ENCODE assay signal across 8 cellular contexts in genomic region chr1:156420209-156421061, GRCh38. TPM values are rescaled to one million over a fixed set of nuclear protein-coding genes. Genes with fewer than 3 reads are reported as not detected.
A peak's percentile ranks its signal among the peaks of the same experiment; 100 is the strongest.
DNase-seq lines count a peak whose midpoint lies in the region; ATAC-seq and TF ChIP-seq lines count a peak whose summit lies in the region.

No MANE protein-coding gene starts in this region.

- peak overlapping the region; percentile 33 for H2AFZ ChIP-seq in mammary epithelial cell (ENCODE audit: low read depth, low read length)

- no peak overlapping the region for H3K27ac Mint-ChIP-seq in osteocyte (ENCODE audit: unreplicated experiment)

- TF ChIP-seq POLR2A in GM19099 (IDR thresholded peaks at IDR 0.05; ENCODE audit: extremely low read depth, insufficient read length, low read depth): peak; percentile 32
- TF ChIP-seq POLR2A in Raji (IDR thresholded peaks at IDR 0.05; ENCODE audit: insufficient read depth, low read depth, low read length): 0 out of 2 replicates have a peak, but pooled peaks have one; percentile 1

- CTCF ChIA-PET in mammary epithelial cell (lab: Charles Lee; ENCODE audit: low non-redundant PET): interaction anchor here (0.6 kb wide), 1 partner anchor 26 kb away, joined by 3 read pairs; no protein-coding TSS in a partner anchor

- BruUV-seq in mammary epithelial cell (replicated peaks; lab: Mats Ljungman, UMichigan): no TSS peak

- no peak overlapping the region for H3K27ac ChIP-seq in mammary epithelial cell (ENCODE audit: insufficient read depth, low read depth, low read length)

- H3K9me3 ChIP-seq in mammary epithelial cell (replicated peaks; ENCODE audit: insufficient read depth, low read length): no peaks in the 10 kb centered on the region

- H3K27me3 Mint-ChIP-seq in osteocyte (ENCODE audit: unreplicated experiment): peaks cover 96% of the 10 kb centered on the region

- in situ Hi-C loops in mammary epithelial cell (cut with MboI; ENCODE audit: low sequenced_read_pairs in 2 of 2): no loop called here

- H3K4me1 Mint-ChIP-seq in osteocyte (ENCODE audit: unreplicated experiment): peaks cover 16% of the 10 kb centered on the region

- no peaks in the 10 kb centered on the region for H3K9me3 Mint-ChIP-seq in osteocyte (ENCODE audit: unreplicated experiment)

- peaks cover 11% of the 10 kb centered on the region for H3K4me1 ChIP-seq in mammary epithelial cell (ENCODE audit: insufficient read depth, low read length)

- peak overlapping the region in 1 of 3 experiments; percentile 2 for H3K4me3 ChIP-seq in mammary epithelial cell (replicated peaks in 1 of 3; ENCODE audit: insufficient read depth in 1 of 3, low read depth in 2 of 3, low read length in 3 of 3)

- WGBS in mammary epithelial cell (ENCODE audit: low coverage, missing lambda C conversion rate): 23% methylated on average over 30 of the region's 68 CpGs

- peak overlapping the region; percentile 91 for H3K4me2 ChIP-seq in mammary epithelial cell (ENCODE audit: insufficient read depth, low read depth, low read length)

- peak overlapping the region; percentile 64 for H3K4me3 Mint-ChIP-seq in osteocyte (ENCODE audit: unreplicated experiment)

- no peak for ATAC-seq in GM18498 (IDR thresholded peaks at IDR 0.05; ENCODE audit: unreplicated experiment)

- H3K9ac ChIP-seq in mammary epithelial cell (ENCODE audit: insufficient read depth, low read length): no peak overlapping the region

- DNase-seq in mammary epithelial cell: no peak
- no peak for DNase-seq in osteocyte (ENCODE audit: extremely low spot score, unreplicated experiment)
- DNase-seq in AG08395 (ENCODE audit: low spot score): no peak
- DNase-seq in NCI-H2196 treated with DMSO at 0.1 percent for 48 hours (lab: John Stamatoyannopoulos, UW; ENCODE audit: unreplicated experiment): no peak
- DNase-seq in NCI-H187 treated with DMSO at 0.1 percent for 48 hours (lab: John Stamatoyannopoulos, UW): no peak

- H4K20me1 ChIP-seq in mammary epithelial cell (ENCODE audit: insufficient read depth, low read length): no peaks in the 10 kb centered on the region

- TF ChIP-seq CTCF in mammary epithelial cell (conservative IDR thresholded peaks at IDR 0.05 in 1 of 2, IDR thresholded peaks at IDR 0.05 in 1 of 2; ENCODE audit: extremely low read depth in 1 of 2, insufficient read depth in 1 of 2, low read depth in 1 of 2, low read length in 2 of 2) (no peak), osteocyte (IDR thresholded peaks at IDR 0.05) (no peak)

- no peaks in the 10 kb centered on the region for H3K79me2 ChIP-seq in mammary epithelial cell (ENCODE audit: insufficient read depth, low read length)

- H3K36me3 ChIP-seq in mammary epithelial cell (ENCODE audit: insufficient read depth, low read length): no peaks in the 10 kb centered on the region

- intact Hi-C loops in mammary epithelial cell (cut with micrococcal nuclease): loop anchor here (2.0 kb wide), 1 partner anchor 20 kb away; no protein-coding TSS in a partner anchor

- H3K27me3 ChIP-seq in mammary epithelial cell (ENCODE audit: insufficient read depth, low read length): peaks cover 21% of the 10 kb centered on the region

- H3K36me3 Mint-ChIP-seq in osteocyte (ENCODE audit: unreplicated experiment): no peaks in the 10 kb centered on the region

- dilution Hi-C loops in mammary epithelial cell (cut with HindIII; ENCODE audit: low sequenced_read_pairs): no loop called here

RNA-seq across cellular contexts. Expression of gene RHBG, which starts 51.4 kb away (rescaled TPM):
- total RNA-seq in mammary epithelial cell (not detected), osteocyte (not detected in 2 replicates)
- polyA plus RNA-seq in mammary epithelial cell: not detected
- polyA minus RNA-seq in mammary epithelial cell: not detected
